In genomic region chr6:40586369-40586768, GRCh38 we compare ENCODE assay signal across 10 cellular contexts. TPM values are rescaled to one million over a fixed set of nuclear protein-coding genes. Genes with fewer than 3 reads are reported as not detected.
DNase-seq lines count a peak whose midpoint lies in the region; ATAC-seq lines count a peak whose summit lies in the region.
"Had no signal": no experiment of that assay in that cellular context is flagged by ENCODE, and none has a peak within 500 bp of the region (broad histone marks: within the 10 kb centered on the region; RNA-seq: fewer than 3 reads in every experiment).

No MANE protein-coding gene starts in this region.

- DNase-seq in activated CD4-positive, alpha-beta memory T cell treated with anti-CD3 and anti-CD28 coated beads for 36 hours = no peak
- no peak for DNase-seq in activated CD4-positive, alpha-beta memory T cell treated with anti-CD3 and anti-CD28 coated beads, Interleukin-2, amount 10 ng/mL, durations not matched to agents 7 days and 5 days
- no peak for DNase-seq in SK-N-MC (ENCODE audit: low read depth, low spot score)
- DNase-seq in HUDEP-2 (lab: John Stamatoyannopoulos, UW; ENCODE audit: unreplicated experiment in 76 of 76) = no peak
- no peak for DNase-seq in SK-N-DZ (ENCODE audit: low spot score)

- CTCF ChIA-PET in activated CD4-positive, alpha-beta memory T cell treated with anti-CD3 and anti-CD28 coated beads for 36 hours (lab: Charles Lee) = interaction anchor here (0.6 kb wide), 1 partner anchor 691 kb away, joined by 3 read pairs; no protein-coding TSS in a partner anchor
- CTCF ChIA-PET in activated CD4-positive, alpha-beta memory T cell treated with anti-CD3 and anti-CD28 coated beads, Interleukin-2, amount 10 ng/mL, durations not matched to agents 7 days and 5 days (lab: Charles Lee) = no interaction called here

- ATAC-seq in HG03280 (IDR thresholded peaks at IDR 0.05; ENCODE audit: unreplicated experiment) = no peak

- H3K27me3 ChIP-seq in iPS-15b (ENCODE audit: control insufficient read depth, insufficient read depth, low read length) (peaks cover 39% of the 10 kb centered on the region), stomach smooth muscle (ENCODE audit: control insufficient read depth in 1 of 2, insufficient read depth in 2 of 2, low read length in 2 of 2) (peaks cover 27 to 34% of the 10 kb centered on the region in 2 donors)

- peaks cover 11% of the 10 kb centered on the region for H3K4me1 ChIP-seq in iPS-15b (ENCODE audit: control insufficient read depth, insufficient read depth, low read length)
- peaks cover 22% of the 10 kb centered on the region for H3K4me1 ChIP-seq in stomach smooth muscle (ENCODE audit: control insufficient read depth, insufficient read depth, low read length)

- H3K27ac ChIP-seq in SK-N-MC = no peak overlapping the region
- H3K27ac ChIP-seq in stomach smooth muscle (ENCODE audit: low read length) = no peak overlapping the region
- H3K27ac ChIP-seq: C4-2B had no signal

- peaks cover 11% of the 10 kb centered on the region for H3K4me1 Mint-ChIP-seq in activated CD4-positive, alpha-beta memory T cell treated with anti-CD3 and anti-CD28 coated beads for 36 hours (ENCODE audit: low read depth)
- H3K4me1 Mint-ChIP-seq in activated CD4-positive, alpha-beta memory T cell treated with anti-CD3 and anti-CD28 coated beads, Interleukin-2, amount 10 ng/mL, durations not matched to agents 7 days and 5 days = peaks cover 10% of the 10 kb centered on the region

- H3K4me3 ChIP-seq in SK-N-MC = peak overlapping the region; percentile 78
- H3K4me3 ChIP-seq in iPS-15b (ENCODE audit: low read depth, low read length) = peak overlapping the region; percentile 81
- peak overlapping the region; percentile 35 to 78 for H3K4me3 ChIP-seq in stomach smooth muscle (ENCODE audit: low read length in 2 of 2)

- H3K9ac ChIP-seq in SK-N-MC (ENCODE audit: insufficient read length) (no peak overlapping the region), iPS-15b (ENCODE audit: low read depth, low read length) (no peak overlapping the region), stomach smooth muscle (ENCODE audit: low read length in 2 of 2) (no peak overlapping the region)

- no peaks in the 10 kb centered on the region for H3K36me3 Mint-ChIP-seq in activated CD4-positive, alpha-beta memory T cell treated with anti-CD3 and anti-CD28 coated beads for 36 hours
- H3K36me3 Mint-ChIP-seq in activated CD4-positive, alpha-beta memory T cell treated with anti-CD3 and anti-CD28 coated beads, Interleukin-2, amount 10 ng/mL, durations not matched to agents 7 days and 5 days (ENCODE audit: low read depth) = no peaks in the 10 kb centered on the region

- no peaks in the 10 kb centered on the region for H3K9me3 ChIP-seq in SK-N-MC (ENCODE audit: low read depth, low read length)
- no peaks in the 10 kb centered on the region for H3K9me3 ChIP-seq in iPS-15b (ENCODE audit: control insufficient read depth, insufficient read depth, low read length)
- H3K9me3 ChIP-seq in stomach smooth muscle (ENCODE audit: control insufficient read depth in 2 of 2, low read length in 2 of 2) = no peaks in the 10 kb centered on the region

- POLR2A ChIA-PET in activated CD4-positive, alpha-beta memory T cell treated with anti-CD3 and anti-CD28 coated beads for 36 hours (lab: Charles Lee) = no interaction called here
- POLR2A ChIA-PET in activated CD4-positive, alpha-beta memory T cell treated with anti-CD3 and anti-CD28 coated beads, Interleukin-2, amount 10 ng/mL, durations not matched to agents 7 days and 5 days (lab: Charles Lee) = no interaction called here

- H3K27ac Mint-ChIP-seq in activated CD4-positive, alpha-beta memory T cell treated with anti-CD3 and anti-CD28 coated beads for 36 hours = no peak overlapping the region
- no peak overlapping the region for H3K27ac Mint-ChIP-seq in activated CD4-positive, alpha-beta memory T cell treated with anti-CD3 and anti-CD28 coated beads, Interleukin-2, amount 10 ng/mL, durations not matched to agents 7 days and 5 days

- peak overlapping the region; percentile 17 for H3K4me3 Mint-ChIP-seq in activated CD4-positive, alpha-beta memory T cell treated with anti-CD3 and anti-CD28 coated beads for 36 hours
- H3K4me3 Mint-ChIP-seq in activated CD4-positive, alpha-beta memory T cell treated with anti-CD3 and anti-CD28 coated beads, Interleukin-2, amount 10 ng/mL, durations not matched to agents 7 days and 5 days = no peak overlapping the region

- no peaks in the 10 kb centered on the region for H3K9me3 Mint-ChIP-seq in activated CD4-positive, alpha-beta memory T cell treated with anti-CD3 and anti-CD28 coated beads for 36 hours
- no peaks in the 10 kb centered on the region for H3K9me3 Mint-ChIP-seq in activated CD4-positive, alpha-beta memory T cell treated with anti-CD3 and anti-CD28 coated beads, Interleukin-2, amount 10 ng/mL, durations not matched to agents 7 days and 5 days

- peaks cover 39% of the 10 kb centered on the region for H3K27me3 Mint-ChIP-seq in activated CD4-positive, alpha-beta memory T cell treated with anti-CD3 and anti-CD28 coated beads for 36 hours
- peaks cover 45% of the 10 kb centered on the region for H3K27me3 Mint-ChIP-seq in activated CD4-positive, alpha-beta memory T cell treated with anti-CD3 and anti-CD28 coated beads, Interleukin-2, amount 10 ng/mL, durations not matched to agents 7 days and 5 days

- intact Hi-C loops in activated CD4-positive, alpha-beta memory T cell treated with anti-CD3 and anti-CD28 coated beads for 36 hours (cut with micrococcal nuclease) = loop anchor here (5.0 kb wide), 1 partner anchor 259 kb away; no protein-coding TSS in a partner anchor

- H3K36me3 ChIP-seq in SK-N-MC (ENCODE audit: insufficient read depth, low read length) (no peaks in the 10 kb centered on the region), iPS-15b (ENCODE audit: control insufficient read depth, insufficient read depth, low read length) (no peaks in the 10 kb centered on the region), stomach smooth muscle (ENCODE audit: control insufficient read depth in 2 of 2, insufficient read depth in 2 of 2, low read length in 2 of 2) (no peaks in the 10 kb centered on the region)

RNA-seq across cellular contexts. Expression of gene LRFN2, which starts 0.8 kb away (rescaled TPM):
- not detected for total RNA-seq in activated CD4-positive, alpha-beta memory T cell treated with anti-CD3 and anti-CD28 coated beads for 36 hours
- total RNA-seq in activated CD4-positive, alpha-beta memory T cell treated with anti-CD3 and anti-CD28 coated beads, Interleukin-2, amount 10 ng/mL, durations not matched to agents 7 days and 5 days = under 1 TPM in 1 of 2 experiments, not detected in 1; 0.08 TPM
- 0.37 TPM in 1 of 2 replicates, not detected in the other for polyA plus RNA-seq in SK-N-DZ (2014; cell fraction: cytosol; rRNA removed)
- 0.06 and 1.3 TPM in 2 replicates for polyA plus RNA-seq in SK-N-DZ (2014; cell fraction: nucleus; rRNA removed)
- total RNA-seq: kidney epithelial cell had no signal
